In genomic region chr16:73010150-73010676, GRCh38 we compare ENCODE assay signal across 14 cellular contexts. TPM values are rescaled to one million over a fixed set of nuclear protein-coding genes. Genes with fewer than 3 reads are reported as not detected.
DNase-seq lines count a peak whose midpoint lies in the region; ATAC-seq and TF ChIP-seq lines count a peak whose summit lies in the region.
"Had no signal": no experiment of that assay in that cellular context is flagged by ENCODE, and none has a peak within 500 bp of the region (broad histone marks: within the 10 kb centered on the region; RNA-seq: fewer than 3 reads in every experiment).

No MANE protein-coding gene starts in this region.

- no peaks in the 10 kb centered on the region for H3K79me2 ChIP-seq in GM23338 (replicated peaks; ENCODE audit: insufficient read depth)

- H3K9me3 Mint-ChIP-seq in GM23338 (no peaks in the 10 kb centered on the region), chondrocyte (ENCODE audit: low read depth) (no peaks in the 10 kb centered on the region), osteocyte (ENCODE audit: unreplicated experiment) (no peaks in the 10 kb centered on the region)
- H3K9me3 Mint-ChIP-seq in stimulated activated naive CD8-positive, alpha-beta T cell treated with anti-CD3 and anti-CD28 coated beads, Interleukin-15, amount 100 ng/mL, for 72 hours = no peaks in the 10 kb centered on the region
- no peaks in the 10 kb centered on the region for H3K9me3 Mint-ChIP-seq in activated T-cell treated with anti-CD3 and anti-CD28 coated beads, Interleukin-2, amount 50 U/mL, for 72 hours
- H3K9me3 Mint-ChIP-seq: activated CD4-positive, alpha-beta T cell treated with anti-CD3 and anti-CD28 coated beads, Interleukin-2, amount 10 ng/mL, durations not matched to agents 24 days and 14 days had no signal

- H3K27ac ChIP-seq in GM23338 (ENCODE audit: low read depth) = no peak overlapping the region
- H3K27ac ChIP-seq: GM23248, tibial nerve had no signal

- H3K27me3 Mint-ChIP-seq in GM23338 (ENCODE audit: insufficient read depth, low read depth, poor library complexity) (peaks cover 2% of the 10 kb centered on the region), chondrocyte (ENCODE audit: low read depth) (no peaks in the 10 kb centered on the region), osteocyte (ENCODE audit: unreplicated experiment) (no peaks in the 10 kb centered on the region)
- H3K27me3 Mint-ChIP-seq in stimulated activated naive CD8-positive, alpha-beta T cell treated with anti-CD3 and anti-CD28 coated beads, Interleukin-15, amount 100 ng/mL, for 72 hours = peaks cover 10% of the 10 kb centered on the region
- peaks cover 9% of the 10 kb centered on the region for H3K27me3 Mint-ChIP-seq in activated T-cell treated with anti-CD3 and anti-CD28 coated beads, Interleukin-2, amount 50 U/mL, for 72 hours (ENCODE audit: low read depth)

- H3F3A ChIP-seq in GM23338 (replicated peaks; ENCODE audit: low read depth) = no peaks in the 10 kb centered on the region

- no peak overlapping the region for H3K27ac Mint-ChIP-seq in GM23338
- peak overlapping the region; percentile 32 for H3K27ac Mint-ChIP-seq in chondrocyte (ENCODE audit: unreplicated experiment)
- H3K27ac Mint-ChIP-seq in osteocyte (ENCODE audit: unreplicated experiment) = peak overlapping the region; percentile 47
- H3K27ac Mint-ChIP-seq in stimulated activated naive CD8-positive, alpha-beta T cell treated with anti-CD3 and anti-CD28 coated beads, Interleukin-15, amount 100 ng/mL, for 72 hours = no peak overlapping the region
- no peak overlapping the region for H3K27ac Mint-ChIP-seq in activated T-cell treated with anti-CD3 and anti-CD28 coated beads, Interleukin-2, amount 50 U/mL, for 72 hours
- H3K27ac Mint-ChIP-seq: activated CD4-positive, alpha-beta T cell treated with anti-CD3 and anti-CD28 coated beads, Interleukin-2, amount 10 ng/mL, durations not matched to agents 24 days and 14 days had no signal

- H3K4me1 ChIP-seq in GM23338 (ENCODE audit: insufficient read depth) = no peaks in the 10 kb centered on the region; the same call in 1 of the 2 replicates

- no peak for TF ChIP-seq CTCF in GM23338 (conservative IDR thresholded peaks at IDR 0.05; ENCODE audit: low read depth in 2 of 2)
- TF ChIP-seq CTCF in chondrocyte (IDR thresholded peaks at IDR 0.05) = no peak
- no peak for TF ChIP-seq CTCF in osteocyte (IDR thresholded peaks at IDR 0.05)

- H3K4me2 ChIP-seq in GM23338 = no peak overlapping the region

- H3K4me1 Mint-ChIP-seq in GM23338 = peaks cover 13% of the 10 kb centered on the region
- H3K4me1 Mint-ChIP-seq in chondrocyte (ENCODE audit: low read depth) = peaks cover 78% of the 10 kb centered on the region
- H3K4me1 Mint-ChIP-seq in osteocyte (ENCODE audit: unreplicated experiment) = peaks cover 72% of the 10 kb centered on the region
- no peaks in the 10 kb centered on the region for H3K4me1 Mint-ChIP-seq in stimulated activated naive CD8-positive, alpha-beta T cell treated with anti-CD3 and anti-CD28 coated beads, Interleukin-15, amount 100 ng/mL, for 72 hours
- no peaks in the 10 kb centered on the region for H3K4me1 Mint-ChIP-seq in activated T-cell treated with anti-CD3 and anti-CD28 coated beads, Interleukin-2, amount 50 U/mL, for 72 hours (ENCODE audit: low read depth)
- H3K4me1 Mint-ChIP-seq: activated CD4-positive, alpha-beta T cell treated with anti-CD3 and anti-CD28 coated beads, Interleukin-2, amount 10 ng/mL, durations not matched to agents 24 days and 14 days had no signal

- H3K4me3 Mint-ChIP-seq in GM23338 (no peak overlapping the region), chondrocyte (ENCODE audit: unreplicated experiment) (no peak overlapping the region), osteocyte (ENCODE audit: unreplicated experiment) (no peak overlapping the region)
- H3K4me3 Mint-ChIP-seq in stimulated activated naive CD8-positive, alpha-beta T cell treated with anti-CD3 and anti-CD28 coated beads, Interleukin-15, amount 100 ng/mL, for 72 hours = no peak overlapping the region
- no peak overlapping the region for H3K4me3 Mint-ChIP-seq in activated T-cell treated with anti-CD3 and anti-CD28 coated beads, Interleukin-2, amount 50 U/mL, for 72 hours
- H3K4me3 Mint-ChIP-seq: activated CD4-positive, alpha-beta T cell treated with anti-CD3 and anti-CD28 coated beads, Interleukin-2, amount 10 ng/mL, durations not matched to agents 24 days and 14 days had no signal

- H2AFZ ChIP-seq in GM23338 = no peak overlapping the region
- H2AFZ ChIP-seq: GM23248 had no signal

- H3K27me3 ChIP-seq in GM23338 (ENCODE audit: insufficient read depth) = no peaks in the 10 kb centered on the region
- H3K27me3 ChIP-seq: tibial nerve had no signal

- H3K36me3 Mint-ChIP-seq in GM23338 (ENCODE audit: low read depth) (no peaks in the 10 kb centered on the region), chondrocyte (ENCODE audit: low read depth) (no peaks in the 10 kb centered on the region), osteocyte (ENCODE audit: unreplicated experiment) (peaks cover 4% of the 10 kb centered on the region)
- H3K36me3 Mint-ChIP-seq in activated T-cell treated with anti-CD3 and anti-CD28 coated beads, Interleukin-2, amount 50 U/mL, for 72 hours (ENCODE audit: insufficient read depth in 2 of 2) = no peaks in the 10 kb centered on the region

- H3K9me2 ChIP-seq in GM23338 (ENCODE audit: insufficient read depth) = no peaks in the 10 kb centered on the region

- peak; percentile 59; the same call in 2 of the 3 replicates for ATAC-seq in GM23338
- ATAC-seq in stimulated activated naive CD8-positive, alpha-beta T cell treated with anti-CD3 and anti-CD28 coated beads, Interleukin-15, amount 100 ng/mL, for 72 hours = no peak
- no peak for ATAC-seq in activated T-cell treated with anti-CD3 and anti-CD28 coated beads, Interleukin-2, amount 50 U/mL, for 72 hours (replicated peaks in 1 of 2)
- ATAC-seq: left colon had no signal

- H4K20me1 ChIP-seq in GM23338 (replicated peaks; ENCODE audit: insufficient read depth) = no peaks in the 10 kb centered on the region

- DNase-seq in GM23338 (ENCODE audit: low spot score) (no peak), NCI-H2196 (lab: John Stamatoyannopoulos, UW; ENCODE audit: unreplicated experiment) (peak; percentile 49), chondrocyte (ENCODE audit: low spot score) (peak; percentile 48), osteocyte (ENCODE audit: extremely low spot score, unreplicated experiment) (no peak), cerebellar nuclear complex (lab: John Stamatoyannopoulos, UW) (no peak), LoVo (ENCODE audit: low spot score) (no peak)
- DNase-seq in stimulated activated naive CD8-positive, alpha-beta T cell treated with anti-CD3 and anti-CD28 coated beads, Interleukin-15, amount 100 ng/mL, for 72 hours = no peak
- DNase-seq in activated T-cell treated with anti-CD3 and anti-CD28 coated beads, Interleukin-2, amount 50 U/mL, for 72 hours = no peak
- DNase-seq: activated CD4-positive, alpha-beta T cell treated with anti-CD3 and anti-CD28 coated beads, Interleukin-2, amount 10 ng/mL, durations not matched to agents 24 days and 14 days; Caco-2; GM23248; left colon; T-helper 1 cell had no signal

- H3K36me3 ChIP-seq in GM23338 (ENCODE audit: insufficient read depth) = no peaks in the 10 kb centered on the region
- H3K36me3 ChIP-seq: tibial nerve had no signal

- no peak overlapping the region for H3K4me3 ChIP-seq in GM23338
- H3K4me3 ChIP-seq: GM23248, tibial nerve had no signal

TF ChIP-seq in GM23338, 12 proteins besides CTCF, POLR2A, EP300 and RAD21:
- TF ChIP-seq POLR2AphosphoS5 (IDR thresholded peaks at IDR 0.05; ENCODE audit: low read depth) = no peak
- TF ChIP-seq STAT1 (IDR thresholded peaks at IDR 0.05; ENCODE audit: unreplicated experiment) = no peak
- no peak for TF ChIP-seq ZNF331 (CRISPR knock-in tag; IDR thresholded peaks at IDR 0.05; ENCODE audit: low read depth)
- no peak for TF ChIP-seq NANOG (IDR thresholded peaks at IDR 0.05; ENCODE audit: borderline replicate concordance)

RNA-seq across cellular contexts. Expression of gene ZFHX3, which starts 37.7 kb away (rescaled TPM):
- total RNA-seq in GM23338 (2014; rRNA removed; shearing (Covaris generic)) = 0.74 and 1.0 TPM in 2 replicates
- 1.3 and 1.5 TPM in 2 replicates for polyA plus RNA-seq in GM23338 (2016; fragmentation: Nextera tagmentation; extraction: Ambion mirVana)
- total RNA-seq in chondrocyte (74.4 to 91.0 TPM (median 86.8 TPM) in 3 replicates), osteocyte (89.1 and 97.0 TPM in 2 replicates)
- 1 to 10 TPM in 1 of 2 donors, under 1 TPM in 1; 0.35 to 1.0 TPM for total RNA-seq in activated T-cell treated with anti-CD3 and anti-CD28 coated beads, Interleukin-2, amount 50 U/mL, for 72 hours

Comparison
In these comparisons a context has a peak if more than half of its experiments do, and no peak if none do; other contexts are left out.
1. DNase-seq: peak in NCI-H2196 (single experiment) and chondrocyte (single experiment); none in GM23338 (single experiment), osteocyte (single experiment), cerebellar nuclear complex (0 of 2), stimulated activated naive CD8-positive, alpha-beta T cell treated with anti-CD3 and anti-CD28 coated beads, Interleukin-15, amount 100 ng/mL, for 72 hours (0 of 2), activated T-cell treated with anti-CD3 and anti-CD28 coated beads, Interleukin-2, amount 50 U/mL, for 72 hours (0 of 2) and LoVo (single experiment).
2. H3K27ac Mint-ChIP-seq: peak in chondrocyte (single experiment) and osteocyte (single experiment); none in GM23338 (single experiment), stimulated activated naive CD8-positive, alpha-beta T cell treated with anti-CD3 and anti-CD28 coated beads, Interleukin-15, amount 100 ng/mL, for 72 hours (0 of 2) and activated T-cell treated with anti-CD3 and anti-CD28 coated beads, Interleukin-2, amount 50 U/mL, for 72 hours (single experiment).
3. RNA of gene ZFHX3, which starts 37.7 kb away (total RNA-seq): 89.1 to 97.0 TPM in osteocyte and 74.4 to 91.0 TPM in chondrocyte; 0.74 to 1.0 TPM in GM23338 and 0.35 to 1.0 TPM in activated T-cell treated with anti-CD3 and anti-CD28 coated beads, Interleukin-2, amount 50 U/mL, for 72 hours; every median in the first group is over 10 times any median in the second.